Comparison of ENCODE assay signal across 1 cellular context in the genomic region with DNA sequence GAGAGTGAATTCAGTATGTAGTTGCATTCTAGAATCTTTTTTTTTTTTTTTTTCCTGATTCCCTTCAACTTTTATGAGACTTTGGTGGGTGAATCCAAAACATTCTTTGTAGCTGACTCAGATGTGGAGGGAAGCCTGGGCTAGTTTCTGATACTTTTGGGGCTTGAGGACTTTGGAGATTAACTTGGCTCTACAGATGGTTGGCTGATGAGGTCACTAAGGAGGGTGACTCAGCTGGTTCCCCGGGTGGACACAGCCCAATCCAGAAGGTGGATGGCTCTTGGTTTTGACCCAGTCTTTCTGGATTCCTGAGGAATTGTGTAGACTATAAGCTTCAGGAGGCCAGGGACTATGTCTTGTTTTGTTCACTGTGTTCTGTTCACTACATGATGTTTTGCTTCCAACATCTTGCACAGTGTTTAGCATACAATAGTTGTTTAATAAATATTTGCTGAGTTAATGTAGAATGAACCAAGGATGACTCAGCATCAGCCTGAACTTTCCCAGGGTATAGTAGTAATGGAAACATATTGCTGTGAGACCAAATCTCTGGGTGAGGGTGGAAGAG.
A peak's percentile ranks its signal among the peaks of the same experiment; 100 is the strongest.
TF ChIP-seq lines count a peak whose summit lies in the region.

No MANE protein-coding gene starts in this region.

TF ChIP-seq in HCT116, 20 proteins besides CTCF, POLR2A, EP300 and RAD21 (continued from another document):
- no peak for TF ChIP-seq ZBTB33 (IDR thresholded peaks at IDR 0.05; ENCODE audit: extremely low read depth, insufficient replicate concordance, low read length)
- TF ChIP-seq SP1 (IDR thresholded peaks at IDR 0.05; ENCODE audit: low read depth): peak; percentile 68
- peak; percentile 74 for TF ChIP-seq ATF3 (IDR thresholded peaks at IDR 0.05)
- TF ChIP-seq ZFX (IDR thresholded peaks at IDR 0.05): no peak
- 0 out of 2 replicates have a peak, but pooled peaks have one; percentile 40 for TF ChIP-seq CEBPB (IDR thresholded peaks at IDR 0.05; ENCODE audit: low read depth)
- TF ChIP-seq ELF1 (IDR thresholded peaks at IDR 0.05; ENCODE audit: borderline replicate concordance, low read depth): no peak
- TF ChIP-seq EZH2phosphoT487 (IDR thresholded peaks at IDR 0.05; ENCODE audit: borderline replicate concordance): no peak
- no peak for TF ChIP-seq EZH2 (IDR thresholded peaks at IDR 0.05)
- no peak for TF ChIP-seq YY1 (IDR thresholded peaks at IDR 0.05; ENCODE audit: extremely low read depth, insufficient replicate concordance, low read depth, low read length)
- no peak for TF ChIP-seq EGR1 (IDR thresholded peaks at IDR 0.05; ENCODE audit: low read depth)
